In the genomic region with DNA sequence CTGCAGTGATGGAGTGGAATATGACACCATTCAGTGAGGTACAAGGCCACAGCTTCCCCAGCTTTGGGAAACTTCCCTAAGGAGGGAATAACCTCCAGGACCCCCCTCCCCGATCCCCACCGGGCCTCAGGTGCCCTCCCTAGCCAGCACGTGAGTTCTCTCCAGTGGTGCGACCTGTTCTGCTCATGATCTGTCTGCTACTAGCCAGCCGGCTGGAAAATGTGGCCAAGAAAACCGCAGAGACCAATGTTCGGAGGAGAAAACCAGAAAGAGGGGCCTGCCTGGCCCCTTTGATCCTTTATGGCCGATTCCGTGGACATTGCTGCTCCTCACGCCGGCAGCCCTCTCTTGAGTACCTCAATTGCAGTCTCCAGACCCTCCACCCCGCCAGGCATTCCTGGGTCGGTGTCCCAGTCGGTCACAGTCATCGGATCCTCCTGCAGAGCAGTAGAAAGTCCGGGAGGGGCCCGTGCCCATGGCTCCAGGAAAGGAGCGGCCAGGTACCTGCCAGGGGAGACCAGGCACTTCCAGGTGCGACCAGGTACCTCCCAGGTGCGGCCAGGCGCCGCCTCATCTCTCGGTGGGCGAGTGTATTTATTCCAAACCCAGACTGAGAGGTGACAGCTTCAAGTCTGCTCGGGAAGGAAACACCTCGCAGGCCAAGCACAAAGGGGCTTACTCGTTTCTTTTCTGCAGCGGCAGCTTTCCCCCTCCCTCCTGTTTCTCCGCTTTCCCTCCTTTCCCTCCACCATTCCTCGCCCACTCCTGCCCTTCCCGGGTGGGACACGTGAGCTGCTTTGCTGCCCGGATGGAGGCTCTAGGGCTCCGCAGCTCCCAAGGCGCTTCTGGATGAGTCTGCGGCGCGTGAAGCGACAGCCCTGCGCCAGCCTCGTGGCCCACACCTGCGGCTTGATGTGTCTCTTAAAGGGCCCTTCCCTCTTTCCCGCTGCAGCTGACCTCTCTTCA, we compare ENCODE assay signal across 1 cellular context.
TF ChIP-seq lines count a peak whose summit lies in the region.

No MANE protein-coding gene starts in this region.

TF ChIP-seq in H1, 55 proteins besides CTCF, POLR2A, EP300 and RAD21 (continued from another document):
- TF ChIP-seq, protein P1, sequence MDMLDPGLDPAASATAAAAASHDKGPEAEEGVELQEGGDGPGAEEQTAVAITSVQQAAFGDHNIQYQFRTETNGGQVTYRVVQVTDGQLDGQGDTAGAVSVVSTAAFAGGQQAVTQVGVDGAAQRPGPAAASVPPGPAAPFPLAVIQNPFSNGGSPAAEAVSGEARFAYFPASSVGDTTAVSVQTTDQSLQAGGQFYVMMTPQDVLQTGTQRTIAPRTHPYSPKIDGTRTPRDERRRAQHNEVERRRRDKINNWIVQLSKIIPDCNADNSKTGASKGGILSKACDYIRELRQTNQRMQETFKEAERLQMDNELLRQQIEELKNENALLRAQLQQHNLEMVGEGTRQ (IDR thresholded peaks at IDR 0.05; ENCODE audit: low read length), result no peak
- TF ChIP-seq CTBP2 (IDR thresholded peaks at IDR 0.05; ENCODE audit: borderline replicate concordance, insufficient read depth, insufficient read length, low read length), result peak; percentile 52
- TF ChIP-seq BRCA1 (IDR thresholded peaks at IDR 0.05; ENCODE audit: low read depth, low read length), result no peak
- TF ChIP-seq CBX8 (IDR thresholded peaks at IDR 0.05; ENCODE audit: borderline replicate concordance, low read depth, low read length), result no peak
- TF ChIP-seq YY1 (IDR thresholded peaks at IDR 0.05; ENCODE audit: low read depth, low read length), result no peak
- no peak for TF ChIP-seq BCL11A (IDR thresholded peaks at IDR 0.05; ENCODE audit: low read depth in 2 of 2, low read length in 2 of 2)
- no peak for TF ChIP-seq HDAC6 (IDR thresholded peaks at IDR 0.05; ENCODE audit: low read depth, low read length)
- TF ChIP-seq RNF2 (IDR thresholded peaks at IDR 0.05; ENCODE audit: borderline replicate concordance, low read depth, low read length, missing control alignments, poor library complexity, severe bottlenecking), result no peak
- TF ChIP-seq ZNF274 (IDR thresholded peaks at IDR 0.05; ENCODE audit: borderline replicate concordance, extremely low read depth, low read length), result no peak
- TF ChIP-seq ATF3 (IDR thresholded peaks at IDR 0.05; ENCODE audit: insufficient read depth, low read depth, low read length), result peak; percentile 38; the same call in 1 of the 2 replicates
- TF ChIP-seq GABPA (IDR thresholded peaks at IDR 0.05; ENCODE audit: borderline replicate concordance, insufficient read depth, low read length), result no peak
- TF ChIP-seq SRF (IDR thresholded peaks at IDR 0.05; ENCODE audit: low read depth, low read length), result no peak
- TF ChIP-seq KDM4A (IDR thresholded peaks at IDR 0.05; ENCODE audit: low read depth, low read length, severe bottlenecking), result peak; percentile 80
- TF ChIP-seq SP4 (IDR thresholded peaks at IDR 0.05; ENCODE audit: low read length), result no peak
- 0 out of 2 replicates have a peak, but pooled peaks have one; percentile 39 for TF ChIP-seq POLR2AphosphoS5 (IDR thresholded peaks at IDR 0.05; ENCODE audit: low read depth, low read length)
- no peak for TF ChIP-seq SIX5 (IDR thresholded peaks at IDR 0.05; ENCODE audit: low read depth, low read length)
- TF ChIP-seq RXRA (IDR thresholded peaks at IDR 0.05; ENCODE audit: insufficient read depth, low read depth, low read length), result no peak
- no peak for TF ChIP-seq HDAC2 (IDR thresholded peaks at IDR 0.05; ENCODE audit: borderline replicate concordance in 1 of 2, low read depth in 2 of 2, low read length in 2 of 2)
- TF ChIP-seq SP2 (IDR thresholded peaks at IDR 0.05; ENCODE audit: low read length), result no peak
- TF ChIP-seq JUN (IDR thresholded peaks at IDR 0.05; ENCODE audit: low read depth, low read length), result no peak
- TF ChIP-seq CBX5 (IDR thresholded peaks at IDR 0.05; ENCODE audit: low read depth, low read length), result no peak
- TF ChIP-seq, protein P2, sequence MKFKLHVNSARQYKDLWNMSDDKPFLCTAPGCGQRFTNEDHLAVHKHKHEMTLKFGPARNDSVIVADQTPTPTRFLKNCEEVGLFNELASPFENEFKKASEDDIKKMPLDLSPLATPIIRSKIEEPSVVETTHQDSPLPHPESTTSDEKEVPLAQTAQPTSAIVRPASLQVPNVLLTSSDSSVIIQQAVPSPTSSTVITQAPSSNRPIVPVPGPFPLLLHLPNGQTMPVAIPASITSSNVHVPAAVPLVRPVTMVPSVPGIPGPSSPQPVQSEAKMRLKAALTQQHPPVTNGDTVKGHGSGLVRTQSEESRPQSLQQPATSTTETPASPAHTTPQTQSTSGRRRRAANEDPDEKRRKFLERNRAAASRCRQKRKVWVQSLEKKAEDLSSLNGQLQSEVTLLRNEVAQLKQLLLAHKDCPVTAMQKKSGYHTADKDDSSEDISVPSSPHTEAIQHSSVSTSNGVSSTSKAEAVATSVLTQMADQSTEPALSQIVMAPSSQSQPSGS (IDR thresholded peaks at IDR 0.05; ENCODE audit: low read length), result no peak
- peak; percentile 45; the same call in 1 of the 2 replicates for TF ChIP-seq TAF1 (IDR thresholded peaks at IDR 0.05; ENCODE audit: low read depth, low read length)
- no peak for TF ChIP-seq CHD1 (IDR thresholded peaks at IDR 0.05; ENCODE audit: low read depth, low read length)
- TF ChIP-seq, protein P3, sequence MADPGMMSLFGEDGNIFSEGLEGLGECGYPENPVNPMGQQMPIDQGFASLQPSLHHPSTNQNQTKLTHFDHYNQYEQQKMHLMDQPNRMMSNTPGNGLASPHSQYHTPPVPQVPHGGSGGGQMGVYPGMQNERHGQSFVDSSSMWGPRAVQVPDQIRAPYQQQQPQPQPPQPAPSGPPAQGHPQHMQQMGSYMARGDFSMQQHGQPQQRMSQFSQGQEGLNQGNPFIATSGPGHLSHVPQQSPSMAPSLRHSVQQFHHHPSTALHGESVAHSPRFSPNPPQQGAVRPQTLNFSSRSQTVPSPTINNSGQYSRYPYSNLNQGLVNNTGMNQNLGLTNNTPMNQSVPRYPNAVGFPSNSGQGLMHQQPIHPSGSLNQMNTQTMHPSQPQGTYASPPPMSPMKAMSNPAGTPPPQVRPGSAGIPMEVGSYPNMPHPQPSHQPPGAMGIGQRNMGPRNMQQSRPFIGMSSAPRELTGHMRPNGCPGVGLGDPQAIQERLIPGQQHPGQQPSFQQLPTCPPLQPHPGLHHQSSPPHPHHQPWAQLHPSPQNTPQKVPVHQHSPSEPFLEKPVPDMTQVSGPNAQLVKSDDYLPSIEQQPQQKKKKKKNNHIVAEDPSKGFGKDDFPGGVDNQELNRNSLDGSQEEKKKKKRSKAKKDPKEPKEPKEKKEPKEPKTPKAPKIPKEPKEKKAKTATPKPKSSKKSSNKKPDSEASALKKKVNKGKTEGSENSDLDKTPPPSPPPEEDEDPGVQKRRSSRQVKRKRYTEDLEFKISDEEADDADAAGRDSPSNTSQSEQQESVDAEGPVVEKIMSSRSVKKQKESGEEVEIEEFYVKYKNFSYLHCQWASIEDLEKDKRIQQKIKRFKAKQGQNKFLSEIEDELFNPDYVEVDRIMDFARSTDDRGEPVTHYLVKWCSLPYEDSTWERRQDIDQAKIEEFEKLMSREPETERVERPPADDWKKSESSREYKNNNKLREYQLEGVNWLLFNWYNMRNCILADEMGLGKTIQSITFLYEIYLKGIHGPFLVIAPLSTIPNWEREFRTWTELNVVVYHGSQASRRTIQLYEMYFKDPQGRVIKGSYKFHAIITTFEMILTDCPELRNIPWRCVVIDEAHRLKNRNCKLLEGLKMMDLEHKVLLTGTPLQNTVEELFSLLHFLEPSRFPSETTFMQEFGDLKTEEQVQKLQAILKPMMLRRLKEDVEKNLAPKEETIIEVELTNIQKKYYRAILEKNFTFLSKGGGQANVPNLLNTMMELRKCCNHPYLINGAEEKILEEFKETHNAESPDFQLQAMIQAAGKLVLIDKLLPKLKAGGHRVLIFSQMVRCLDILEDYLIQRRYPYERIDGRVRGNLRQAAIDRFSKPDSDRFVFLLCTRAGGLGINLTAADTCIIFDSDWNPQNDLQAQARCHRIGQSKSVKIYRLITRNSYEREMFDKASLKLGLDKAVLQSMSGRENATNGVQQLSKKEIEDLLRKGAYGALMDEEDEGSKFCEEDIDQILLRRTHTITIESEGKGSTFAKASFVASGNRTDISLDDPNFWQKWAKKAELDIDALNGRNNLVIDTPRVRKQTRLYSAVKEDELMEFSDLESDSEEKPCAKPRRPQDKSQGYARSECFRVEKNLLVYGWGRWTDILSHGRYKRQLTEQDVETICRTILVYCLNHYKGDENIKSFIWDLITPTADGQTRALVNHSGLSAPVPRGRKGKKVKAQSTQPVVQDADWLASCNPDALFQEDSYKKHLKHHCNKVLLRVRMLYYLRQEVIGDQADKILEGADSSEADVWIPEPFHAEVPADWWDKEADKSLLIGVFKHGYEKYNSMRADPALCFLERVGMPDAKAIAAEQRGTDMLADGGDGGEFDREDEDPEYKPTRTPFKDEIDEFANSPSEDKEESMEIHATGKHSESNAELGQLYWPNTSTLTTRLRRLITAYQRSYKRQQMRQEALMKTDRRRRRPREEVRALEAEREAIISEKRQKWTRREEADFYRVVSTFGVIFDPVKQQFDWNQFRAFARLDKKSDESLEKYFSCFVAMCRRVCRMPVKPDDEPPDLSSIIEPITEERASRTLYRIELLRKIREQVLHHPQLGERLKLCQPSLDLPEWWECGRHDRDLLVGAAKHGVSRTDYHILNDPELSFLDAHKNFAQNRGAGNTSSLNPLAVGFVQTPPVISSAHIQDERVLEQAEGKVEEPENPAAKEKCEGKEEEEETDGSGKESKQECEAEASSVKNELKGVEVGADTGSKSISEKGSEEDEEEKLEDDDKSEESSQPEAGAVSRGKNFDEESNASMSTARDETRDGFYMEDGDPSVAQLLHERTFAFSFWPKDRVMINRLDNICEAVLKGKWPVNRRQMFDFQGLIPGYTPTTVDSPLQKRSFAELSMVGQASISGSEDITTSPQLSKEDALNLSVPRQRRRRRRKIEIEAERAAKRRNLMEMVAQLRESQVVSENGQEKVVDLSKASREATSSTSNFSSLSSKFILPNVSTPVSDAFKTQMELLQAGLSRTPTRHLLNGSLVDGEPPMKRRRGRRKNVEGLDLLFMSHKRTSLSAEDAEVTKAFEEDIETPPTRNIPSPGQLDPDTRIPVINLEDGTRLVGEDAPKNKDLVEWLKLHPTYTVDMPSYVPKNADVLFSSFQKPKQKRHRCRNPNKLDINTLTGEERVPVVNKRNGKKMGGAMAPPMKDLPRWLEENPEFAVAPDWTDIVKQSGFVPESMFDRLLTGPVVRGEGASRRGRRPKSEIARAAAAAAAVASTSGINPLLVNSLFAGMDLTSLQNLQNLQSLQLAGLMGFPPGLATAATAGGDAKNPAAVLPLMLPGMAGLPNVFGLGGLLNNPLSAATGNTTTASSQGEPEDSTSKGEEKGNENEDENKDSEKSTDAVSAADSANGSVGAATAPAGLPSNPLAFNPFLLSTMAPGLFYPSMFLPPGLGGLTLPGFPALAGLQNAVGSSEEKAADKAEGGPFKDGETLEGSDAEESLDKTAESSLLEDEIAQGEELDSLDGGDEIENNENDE (IDR thresholded peaks at IDR 0.05; ENCODE audit: insufficient replicate concordance, low read length), result no peak
- no peak for TF ChIP-seq SIRT6 (IDR thresholded peaks at IDR 0.05; ENCODE audit: low read length)
- peak; percentile 61; the same call in 1 of the 2 replicates for TF ChIP-seq GTF2F1 (IDR thresholded peaks at IDR 0.05; ENCODE audit: borderline replicate concordance, low read depth, low read length)
- TF ChIP-seq, protein P4, sequence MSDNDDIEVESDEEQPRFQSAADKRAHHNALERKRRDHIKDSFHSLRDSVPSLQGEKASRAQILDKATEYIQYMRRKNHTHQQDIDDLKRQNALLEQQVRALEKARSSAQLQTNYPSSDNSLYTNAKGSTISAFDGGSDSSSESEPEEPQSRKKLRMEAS (IDR thresholded peaks at IDR 0.05), result peak; percentile 99
- no peak for TF ChIP-seq CHD2 (IDR thresholded peaks at IDR 0.05; ENCODE audit: low read length)
- no peak for TF ChIP-seq NRF1 (IDR thresholded peaks at IDR 0.05; ENCODE audit: low read depth, low read length)
- TF ChIP-seq RBBP5 (IDR thresholded peaks at IDR 0.05; ENCODE audit: borderline replicate concordance, low read depth, low read length), result peak; percentile 55; the same call in 1 of the 2 replicates
- TF ChIP-seq TBP (IDR thresholded peaks at IDR 0.05; ENCODE audit: low read depth, low read length), result no peak
- TF ChIP-seq KDM1A (IDR thresholded peaks at IDR 0.05; ENCODE audit: borderline replicate concordance, low read length), result no peak
- peak; percentile 35 for TF ChIP-seq SAP30 (IDR thresholded peaks at IDR 0.05; ENCODE audit: insufficient read depth, insufficient replicate concordance, low read length)
- 0 out of 2 replicates have a peak, but pooled peaks have one; percentile 27 for TF ChIP-seq SUZ12 (IDR thresholded peaks at IDR 0.05; ENCODE audit: low read length)
- TF ChIP-seq ASH2L (IDR thresholded peaks at IDR 0.05; ENCODE audit: low read length), result peak; percentile 50
- TF ChIP-seq PHF8 (conservative IDR thresholded peaks at IDR 0.05; ENCODE audit: low read depth, low read length), result 0 out of 2 replicates have a peak, but pooled peaks have one; percentile 32
- TF ChIP-seq CEBPB (IDR thresholded peaks at IDR 0.05; ENCODE audit: low read depth, low read length), result no peak
- TF ChIP-seq TAF7 (optimal IDR thresholded peaks at IDR 0.05; ENCODE audit: borderline replicate concordance, low read depth, low read length), result no peak
- TF ChIP-seq KDM5A (IDR thresholded peaks at IDR 0.05; ENCODE audit: low read length), result no peak
- TF ChIP-seq EGR1 (IDR thresholded peaks at IDR 0.05; ENCODE audit: borderline replicate concordance, low read depth, low read length), result 0 out of 2 replicates have a peak, but pooled peaks have one; percentile 7
- TF ChIP-seq MAFK (IDR thresholded peaks at IDR 0.05; ENCODE audit: low read depth, low read length), result no peak
- 0 out of 2 replicates have a peak, but pooled peaks have one; percentile 26 for TF ChIP-seq SP1 (IDR thresholded peaks at IDR 0.05; ENCODE audit: low read depth, low read length)
- TF ChIP-seq FOSL1 (IDR thresholded peaks at IDR 0.05; ENCODE audit: insufficient read depth, low read depth, low read length), result 0 out of 2 replicates have a peak, but pooled peaks have one; percentile 22
- TF ChIP-seq TEAD4 (IDR thresholded peaks at IDR 0.05; ENCODE audit: low read depth, low read length), result no peak
- TF ChIP-seq TCF12 (IDR thresholded peaks at IDR 0.05; ENCODE audit: low read depth, low read length), result no peak
